In the genomic region with DNA sequence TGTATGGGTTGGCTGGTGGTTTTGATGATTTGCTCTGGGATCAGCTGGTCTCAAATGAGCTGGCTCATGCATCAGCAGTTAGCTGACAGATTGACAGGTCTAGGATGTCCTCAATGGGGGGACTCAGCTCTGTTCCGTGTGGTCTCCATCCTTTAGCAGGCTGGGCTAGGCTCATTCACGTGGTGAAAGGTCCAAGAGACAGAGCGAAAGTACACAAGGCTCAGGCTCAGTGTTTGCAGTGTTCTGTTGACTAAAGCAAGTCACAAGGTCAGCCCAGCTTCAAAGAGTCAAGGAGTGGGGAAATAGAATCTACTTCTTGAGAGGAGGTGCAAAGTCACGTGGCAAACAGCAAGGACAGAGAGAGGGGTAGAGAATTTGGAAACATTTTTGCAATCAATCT, we compare ENCODE assay signal across 24 cellular contexts.
"Had no signal": no experiment of that assay in that cellular context is flagged by ENCODE, and none has a peak within 500 bp of the region (broad histone marks: within the 10 kb centered on the region; RNA-seq: fewer than 3 reads in every experiment).

No MANE protein-coding gene starts in this region.

- H3K36me3 ChIP-seq: ascending aorta had no signal

- H3K27me3 Mint-ChIP-seq: activated B cell treated with CpG ODN at 0.5 μM for 24 hours; activated CD4-positive, alpha-beta T cell treated with anti-CD3 and anti-CD28 coated beads, Interleukin-2, amount 10 ng/mL, durations not matched to agents 24 days and 14 days; activated CD8-positive, alpha-beta memory T cell treated with anti-CD3 and anti-CD28 coated beads, Interleukin-2, amount 10 ng/mL, durations not matched to agents 7 days and 5 days; activated naive CD8-positive, alpha-beta T cell treated with anti-CD3 and anti-CD28 coated beads, Interleukin-2, amount 50 U/mL, for 24 hours; brain; T-helper 17 cell had no signal

- H3K27ac ChIP-seq: ascending aorta had no signal

- FAIRE-seq: K562 had no signal

- DNase-seq: activated B cell treated with CpG ODN at 0.5 μM for 24 hours; activated CD4-positive, alpha-beta T cell treated with anti-CD3 and anti-CD28 coated beads for 1 hour; activated CD4-positive, alpha-beta T cell treated with anti-CD3 and anti-CD28 coated beads, Interleukin-2, amount 10 ng/mL, durations not matched to agents 24 days and 14 days; activated CD4-positive, alpha-beta T cell treated with anti-CD3 and anti-CD28 coated beads, Interleukin-2, amount 50 U/mL, for 48 hours; activated CD8-positive, alpha-beta memory T cell treated with anti-CD3 and anti-CD28 coated beads, Interleukin-2, amount 10 ng/mL, durations not matched to agents 7 days and 5 days; activated effector memory CD4-positive, alpha-beta T cell treated with anti-CD3 and anti-CD28 coated beads, Interleukin-2, amount 50 U/mL, for 16 hours; activated naive CD4-positive, alpha-beta T cell treated with Interleukin-2 at 50 U/mL for 16 hours; activated naive CD8-positive, alpha-beta T cell treated with anti-CD3 and anti-CD28 coated beads, Interleukin-2, amount 50 U/mL, for 24 hours; activated T-cell treated with anti-CD3 and anti-CD28 coated beads, Interleukin-2, amount 50 U/mL, for 4 hours; amniotic stem cell; Karpas-422; NCI-H146; NCI-H1930; NCI-H345; NCI-H510A; NCI-H526 treated with DMSO at 0.1 percent for 48 hours; NCI-H82; SIG-M5; T-helper 17 cell; T-helper 9 cell had no signal

- H3K4me3 ChIP-seq: ascending aorta, K562 had no signal

- H3K9me3 ChIP-seq: ascending aorta had no signal

- H3K9me3 Mint-ChIP-seq: activated B cell treated with CpG ODN at 0.5 μM for 24 hours; activated CD4-positive, alpha-beta T cell treated with anti-CD3 and anti-CD28 coated beads, Interleukin-2, amount 10 ng/mL, durations not matched to agents 24 days and 14 days; activated naive CD4-positive, alpha-beta T cell treated with anti-CD3 and anti-CD28 coated beads, Interleukin-2, amount 50 U/mL, for 72 hours; activated naive CD8-positive, alpha-beta T cell treated with anti-CD3 and anti-CD28 coated beads, Interleukin-2, amount 50 U/mL, for 24 hours; activated T-cell treated with anti-CD3 and anti-CD28 coated beads, Interleukin-2, amount 50 U/mL, for 4 hours had no signal

- H3K4me3 Mint-ChIP-seq: activated B cell treated with CpG ODN at 0.5 μM for 24 hours; activated CD4-positive, alpha-beta T cell treated with anti-CD3 and anti-CD28 coated beads, Interleukin-2, amount 10 ng/mL, durations not matched to agents 24 days and 14 days; activated CD8-positive, alpha-beta memory T cell treated with anti-CD3 and anti-CD28 coated beads, Interleukin-2, amount 10 ng/mL, durations not matched to agents 7 days and 5 days; activated naive CD8-positive, alpha-beta T cell treated with anti-CD3 and anti-CD28 coated beads, Interleukin-2, amount 50 U/mL, for 24 hours; activated T-cell treated with anti-CD3 and anti-CD28 coated beads, Interleukin-2, amount 50 U/mL, for 4 hours; brain; T-helper 17 cell had no signal

- H3K4me1 ChIP-seq: ascending aorta had no signal

- H3K36me3 Mint-ChIP-seq: activated CD8-positive, alpha-beta memory T cell treated with anti-CD3 and anti-CD28 coated beads, Interleukin-2, amount 10 ng/mL, durations not matched to agents 7 days and 5 days; activated naive CD4-positive, alpha-beta T cell treated with anti-CD3 and anti-CD28 coated beads, Interleukin-2, amount 50 U/mL, for 72 hours; brain had no signal

- H3K4me1 Mint-ChIP-seq: activated B cell treated with CpG ODN at 0.5 μM for 24 hours; activated CD4-positive, alpha-beta T cell treated with anti-CD3 and anti-CD28 coated beads, Interleukin-2, amount 10 ng/mL, durations not matched to agents 24 days and 14 days; activated CD8-positive, alpha-beta memory T cell treated with anti-CD3 and anti-CD28 coated beads, Interleukin-2, amount 10 ng/mL, durations not matched to agents 7 days and 5 days; activated naive CD8-positive, alpha-beta T cell treated with anti-CD3 and anti-CD28 coated beads, Interleukin-2, amount 50 U/mL, for 24 hours; brain had no signal

- H3K27me3 ChIP-seq: ascending aorta had no signal

- ATAC-seq: activated CD8-positive, alpha-beta memory T cell treated with anti-CD3 and anti-CD28 coated beads, Interleukin-2, amount 10 ng/mL, durations not matched to agents 7 days and 5 days; activated naive CD4-positive, alpha-beta T cell treated with anti-CD3 and anti-CD28 coated beads, Interleukin-2, amount 50 U/mL, for 72 hours; activated naive CD8-positive, alpha-beta T cell treated with anti-CD3 and anti-CD28 coated beads, Interleukin-2, amount 50 U/mL, for 24 hours; activated T-cell treated with anti-CD3 and anti-CD28 coated beads, Interleukin-2, amount 50 U/mL, for 4 hours; K562; T-helper 17 cell had no signal

- H3K27ac Mint-ChIP-seq: activated B cell treated with CpG ODN at 0.5 μM for 24 hours; activated CD4-positive, alpha-beta T cell treated with anti-CD3 and anti-CD28 coated beads, Interleukin-2, amount 10 ng/mL, durations not matched to agents 24 days and 14 days; activated CD8-positive, alpha-beta memory T cell treated with anti-CD3 and anti-CD28 coated beads, Interleukin-2, amount 10 ng/mL, durations not matched to agents 7 days and 5 days; activated naive CD4-positive, alpha-beta T cell treated with anti-CD3 and anti-CD28 coated beads, Interleukin-2, amount 50 U/mL, for 72 hours; activated naive CD8-positive, alpha-beta T cell treated with anti-CD3 and anti-CD28 coated beads, Interleukin-2, amount 50 U/mL, for 24 hours; brain; T-helper 17 cell had no signal
